8 cellular contexts compared by ENCODE assay signal in the genomic region with DNA sequence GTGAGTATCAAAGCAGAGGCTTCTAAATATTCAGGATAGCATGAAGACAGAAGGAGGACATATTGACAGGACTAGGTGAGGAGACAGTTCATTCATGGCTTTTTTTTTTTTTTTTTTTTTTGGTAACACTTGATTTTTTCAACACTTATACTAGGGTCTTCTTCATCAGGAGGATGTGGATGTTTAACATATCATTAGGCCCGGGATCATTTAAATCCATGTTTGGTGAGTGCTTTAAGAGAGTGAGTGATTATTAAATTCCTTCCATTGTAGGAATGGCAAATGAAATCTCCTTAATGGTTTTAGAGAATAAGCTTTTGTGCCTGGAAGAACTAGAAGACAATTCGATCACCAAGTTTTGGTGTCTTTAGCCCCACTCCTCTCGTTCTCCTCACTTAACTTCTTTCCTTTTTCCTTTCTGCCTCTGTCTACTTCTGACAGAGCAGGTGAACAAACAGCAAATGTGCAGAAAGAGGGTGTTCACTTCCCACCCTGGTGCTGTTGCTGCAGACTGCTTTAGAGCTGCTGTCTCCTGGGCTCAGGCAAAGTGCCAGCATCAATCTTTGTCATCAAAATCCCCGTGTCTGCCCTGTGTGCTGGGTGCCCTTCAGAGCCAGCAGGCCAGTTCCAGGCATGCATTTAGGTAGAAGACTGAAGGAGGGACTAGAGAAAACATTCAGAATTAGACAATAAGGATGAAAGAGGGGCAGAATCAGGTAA. TPM values are rescaled to one million over a fixed set of nuclear protein-coding genes. Genes with fewer than 3 reads are reported as not detected.
A peak's percentile ranks its signal among the peaks of the same experiment; 100 is the strongest.
DNase-seq lines count a peak whose midpoint lies in the region; ATAC-seq and TF ChIP-seq lines count a peak whose summit lies in the region.

No MANE protein-coding gene starts in this region.

- no peaks in the 10 kb centered on the region for H4K20me1 ChIP-seq in HCT116 (ENCODE audit: insufficient read depth)
- H4K20me1 ChIP-seq in OCI-LY7 (ENCODE audit: insufficient read depth, low read length), result no peaks in the 10 kb centered on the region

- H3K27ac ChIP-seq in HCT116 (ENCODE audit: low read depth, low read length) (peak overlapping the region; percentile 60), OCI-LY7 (ENCODE audit: low read depth, low read length, poor library complexity, severe bottlenecking) (no peak overlapping the region), breast epithelium (peak overlapping the region; percentile 86 to 91), urinary bladder (ENCODE audit: low read depth) (peak overlapping the region; percentile 88)

- H3K9me3 ChIP-seq in HCT116 (ENCODE audit: control insufficient read depth in 1 of 2, insufficient read depth in 1 of 2, low read depth in 1 of 2, low read length in 2 of 2) (no peaks in the 10 kb centered on the region), OCI-LY7 (ENCODE audit: low read length) (no peaks in the 10 kb centered on the region), breast epithelium (no peaks in the 10 kb centered on the region), mucosa of stomach (ENCODE audit: control insufficient read depth, low read length) (no peaks in the 10 kb centered on the region)

- H3K9ac ChIP-seq in HCT116 (ENCODE audit: low read length) (peak overlapping the region; percentile 17; the same call in 1 of the 2 replicates), mucosa of stomach (ENCODE audit: low read length) (peak overlapping the region; percentile 52)

- ATAC-seq in HCT116 (no peak), GM19463 (IDR thresholded peaks at IDR 0.05; ENCODE audit: unreplicated experiment) (no peak)

- TF ChIP-seq POLR2A in HCT116 (IDR thresholded peaks at IDR 0.05; ENCODE audit: borderline replicate concordance, extremely low read depth, insufficient read depth, insufficient read length), result no peak
- TF ChIP-seq POLR2A in breast epithelium (IDR thresholded peaks at IDR 0.05), result no peak

- H3K4me3 ChIP-seq in HCT116 (replicated peaks in 1 of 2; ENCODE audit: low read depth in 1 of 2, low read length in 2 of 2), result no peak overlapping the region
- no peak overlapping the region for H3K4me3 ChIP-seq in OCI-LY7 (ENCODE audit: low read depth, low read length, poor library complexity, severe bottlenecking)
- H3K4me3 ChIP-seq in breast epithelium, result no peak overlapping the region
- no peak overlapping the region for H3K4me3 ChIP-seq in mucosa of stomach (ENCODE audit: low read length)
- H3K4me3 ChIP-seq in urinary bladder (ENCODE audit: low read depth, low read length), result no peak overlapping the region

- RAD21 ChIA-PET in HCT116 (lab: Charles Lee; ENCODE audit: low non-redundant PET in 1 of 2, low total read pairs in 2 of 2, uncharacterized antibody in 2 of 2, unreplicated experiment in 2 of 2), result interaction anchor here in 1 of 2 experiments (1.4 kb wide), 1 partner anchor 23 kb away, joined by 3 read pairs; no protein-coding TSS in a partner anchor

- peak overlapping the region; percentile 54; the same call in 1 of the 2 replicates for H3K4me2 ChIP-seq in HCT116 (ENCODE audit: low read length)
- no peak overlapping the region for H3K4me2 ChIP-seq in OCI-LY7 (ENCODE audit: low read length)

- peak overlapping the region; percentile 59 for H2AFZ ChIP-seq in HCT116 (ENCODE audit: low read depth, low read length, poor library complexity, severe bottlenecking)
- peak overlapping the region; percentile 65 for H2AFZ ChIP-seq in OCI-LY7 (ENCODE audit: low read length)

- POLR2A ChIA-PET in HCT116 (lab: Charles Lee), result interaction anchor here (1.2 to 1.5 kb wide), 4 partner anchors 9 to 222 kb away, joined by 3 to 7 read pairs (median 3); a partner anchor contains a TSS
- POLR2A ChIA-PET in OCI-LY7 (lab: Charles Lee), result interaction anchor here (0.7 to 1.6 kb wide), 5 partner anchors 14 to 85 kb away, joined by 3 to 6 read pairs (median 3); no protein-coding TSS in a partner anchor

- DNase-seq in HCT116 (ENCODE audit: low read depth, low spot score) (no peak), OCI-LY7 (ENCODE audit: low spot score) (no peak), breast epithelium (ENCODE audit: low spot score in 2 of 2) (no peak), MV-4-11 (lab: John Stamatoyannopoulos, UW) (no peak), A172 (ENCODE audit: low spot score) (no peak)

- H3K36me3 ChIP-seq in HCT116 (ENCODE audit: control insufficient read depth in 1 of 2, insufficient read depth in 2 of 2, low read length in 2 of 2), result no peaks in the 10 kb centered on the region
- no peaks in the 10 kb centered on the region for H3K36me3 ChIP-seq in OCI-LY7 (ENCODE audit: insufficient read depth, low read length)
- H3K36me3 ChIP-seq in breast epithelium, result no peaks in the 10 kb centered on the region
- no peaks in the 10 kb centered on the region for H3K36me3 ChIP-seq in mucosa of stomach (ENCODE audit: control insufficient read depth, insufficient read depth, low read length)
- H3K36me3 ChIP-seq in urinary bladder (ENCODE audit: insufficient read depth), result no peaks in the 10 kb centered on the region

- H3K9me2 ChIP-seq in HCT116 (ENCODE audit: insufficient read depth) (no peaks in the 10 kb centered on the region), OCI-LY7 (ENCODE audit: insufficient read depth, low read length) (no peaks in the 10 kb centered on the region)

- CTCF ChIA-PET in HCT116 (lab: Charles Lee), result interaction anchor here (0.7 to 3.0 kb wide), 8 partner anchors 9 to 196 kb away, joined by 3 to 18 read pairs (median 4); a partner anchor contains a TSS
- CTCF ChIA-PET in OCI-LY7 (lab: Charles Lee; ENCODE audit: unreplicated experiment), result no interaction called here

- BruUV-seq in HCT116 (replicated peaks; lab: Mats Ljungman, UMichigan), result no TSS peak
- BruUV-seq in OCI-LY7 (replicated peaks; lab: Mats Ljungman, UMichigan), result no TSS peak

- intact Hi-C loops in HCT116 (cut with micrococcal nuclease) (loop anchor here (10.0 kb wide), 1 partner anchor 519 kb away; no protein-coding TSS in a partner anchor), OCI-LY7 (cut with micrococcal nuclease; ENCODE audit: unreplicated experiment) (no loop called here), breast epithelium (cut with DNase I; ENCODE audit: low total_unique reads) (no loop called here)

- 62% methylated on average over 4 of the region's 4 CpGs for WGBS in urinary bladder

- H3K4me1 ChIP-seq in HCT116 (ENCODE audit: control insufficient read depth in 1 of 2, insufficient read depth in 2 of 2, low read length in 2 of 2) (peaks cover 26 to 27% of the 10 kb centered on the region in 2 experiments), OCI-LY7 (ENCODE audit: insufficient read depth, low read length, poor library complexity, severe bottlenecking) (peaks cover 14% of the 10 kb centered on the region), breast epithelium (peaks cover 0 to 13% of the 10 kb centered on the region in 2 donors), mucosa of stomach (ENCODE audit: control insufficient read depth, insufficient read depth, low read length) (peaks cover 50% of the 10 kb centered on the region), urinary bladder (ENCODE audit: insufficient read depth) (no peaks in the 10 kb centered on the region)

- no peak for TF ChIP-seq CTCF in HCT116 (IDR thresholded peaks at IDR 0.05 in 2 of 3, conservative IDR thresholded peaks at IDR 0.05 in 1 of 3; ENCODE audit: borderline replicate concordance in 1 of 3, insufficient read depth in 1 of 3, low read depth in 2 of 3, low read length in 2 of 3)
- no peak for TF ChIP-seq CTCF in OCI-LY7 (conservative IDR thresholded peaks at IDR 0.05; ENCODE audit: low read length)
- no peak for TF ChIP-seq CTCF in breast epithelium (IDR thresholded peaks at IDR 0.05)

- TF ChIP-seq RAD21 in HCT116 (IDR thresholded peaks at IDR 0.05; ENCODE audit: low read depth), result no peak

- no peaks in the 10 kb centered on the region for H3K27me3 ChIP-seq in HCT116 (ENCODE audit: insufficient read depth, low read length)
- H3K27me3 ChIP-seq in breast epithelium, result no peaks in the 10 kb centered on the region
- no peaks in the 10 kb centered on the region for H3K27me3 ChIP-seq in mucosa of stomach (ENCODE audit: control insufficient read depth, insufficient read depth, low read length)

- H3K79me2 ChIP-seq in HCT116 (ENCODE audit: insufficient read depth, low read length) (no peaks in the 10 kb centered on the region), OCI-LY7 (ENCODE audit: insufficient read depth, low read depth, low read length) (no peaks in the 10 kb centered on the region)

TF ChIP-seq in HCT116, 20 proteins besides CTCF, POLR2A, EP300 and RAD21 (continues in another document):
- TF ChIP-seq FOSL1 (IDR thresholded peaks at IDR 0.05; ENCODE audit: low read depth) (no peak), TCF7L2 (IDR thresholded peaks at IDR 0.05; ENCODE audit: borderline replicate concordance, extremely low read depth, insufficient read depth, insufficient read length) (no peak), ELF1 (IDR thresholded peaks at IDR 0.05; ENCODE audit: borderline replicate concordance, low read depth) (no peak), EZH2phosphoT487 (IDR thresholded peaks at IDR 0.05; ENCODE audit: borderline replicate concordance) (no peak), ZFX (IDR thresholded peaks at IDR 0.05) (no peak), ZNF274 (IDR thresholded peaks at IDR 0.05; ENCODE audit: low read depth, low read length) (no peak), POLR2AphosphoS5 (IDR thresholded peaks at IDR 0.05; ENCODE audit: low read depth, low read length) (no peak)

RNA-seq across cellular contexts. Expression of a gene that starts 35.6 kb away (rescaled TPM):
- total RNA-seq in HCT116 (2021; ENCODE audit: unreplicated experiment), result 234 TPM
- polyA plus RNA-seq in HCT116 (2012), result 249 and 263 TPM in 2 replicates
- total RNA-seq in OCI-LY7 (2014; rRNA removed; shearing (Covaris generic)), result 116 and 130 TPM in 2 replicates
- 196 and 197 TPM in 2 replicates for total RNA-seq in OCI-LY7 (2022)
- total RNA-seq in breast epithelium, result 100 to 1,000 TPM; 108 to 156 (median 147) TPM
- 187 TPM for total RNA-seq in urinary bladder
- polyA plus RNA-seq in urinary bladder, result 213 TPM
- 271 and 277 TPM in 2 replicates for total RNA-seq in A172 (2014; rRNA removed; shearing (Covaris generic))

RNA-seq across cellular contexts. Expression of a gene that starts 41.6 kb away (rescaled TPM):
- 9.1 TPM for total RNA-seq in HCT116 (2021; ENCODE audit: unreplicated experiment)
- 2.3 and 2.5 TPM in 2 replicates for polyA plus RNA-seq in HCT116 (2012)
- 42.7 and 47.9 TPM in 2 replicates for total RNA-seq in OCI-LY7 (2014; rRNA removed; shearing (Covaris generic))
- total RNA-seq in OCI-LY7 (2022), result 86.5 and 96.3 TPM in 2 replicates
- 10 to 100 TPM; 25.3 to 59.0 (median 48.2) TPM for total RNA-seq in breast epithelium
- total RNA-seq in urinary bladder, result 56.4 TPM
- 8.5 TPM for polyA plus RNA-seq in urinary bladder
- 4.6 and 10.3 TPM in 2 replicates for total RNA-seq in A172 (2014; rRNA removed; shearing (Covaris generic))
